Comparison of ENCODE assay signal across 21 cellular contexts in genomic region chr13:28392428-28392827, GRCh38.
A peak's percentile ranks its signal among the peaks of the same experiment; 100 is the strongest.
DNase-seq lines count a peak whose midpoint lies in the region; ATAC-seq and TF ChIP-seq lines count a peak whose summit lies in the region.
"Had no signal": no experiment of that assay in that cellular context is flagged by ENCODE, and none has a peak within 500 bp of the region (broad histone marks: within the 10 kb centered on the region; RNA-seq: fewer than 3 reads in every experiment).

No MANE protein-coding gene starts in this region.

- CTCF ChIA-PET in activated CD4-positive, alpha-beta T cell treated with anti-CD3 and anti-CD28 coated beads, Interleukin-2, amount 10 ng/mL, durations not matched to agents 7 days and 5 days (lab: Charles Lee) = interaction anchor here (0.6 kb wide), 1 partner anchor 17 kb away, joined by 3 read pairs; no protein-coding TSS in a partner anchor

- no peaks in the 10 kb centered on the region for H3K27me3 ChIP-seq in right atrium auricular region
- no peaks in the 10 kb centered on the region for H3K27me3 ChIP-seq in effector memory CD4-positive, alpha-beta T cell (replicated peaks; ENCODE audit: control insufficient read depth, insufficient read depth, low read length, poor library complexity, severe bottlenecking)
- H3K27me3 ChIP-seq: cardiac muscle cell had no signal

- peaks cover 23% of the 10 kb centered on the region for H3K27me3 Mint-ChIP-seq in endothelial cell (ENCODE audit: unreplicated experiment)
- H3K27me3 Mint-ChIP-seq in activated CD4-positive, alpha-beta T cell treated with anti-CD3 and anti-CD28 coated beads, Interleukin-2, amount 10 ng/mL, durations not matched to agents 7 days and 5 days = no peaks in the 10 kb centered on the region
- H3K27me3 Mint-ChIP-seq in T-helper 2 cell treated with Interferon-gamma antibody and Interleukin-4, amounts not matched to agents 5 μg/mL and 100 μg/mL, for 36 hours (ENCODE audit: low read depth) = no peaks in the 10 kb centered on the region
- H3K27me3 Mint-ChIP-seq: activated CD4-positive, alpha-beta T cell treated with anti-CD3 and anti-CD28 coated beads for 36 hours had no signal

- TF ChIP-seq CTCF in right atrium auricular region (IDR thresholded peaks at IDR 0.05) (no peak), endothelial cell (IDR thresholded peaks at IDR 0.05; ENCODE audit: unreplicated experiment) (no peak)

- H3K27ac ChIP-seq in right atrium auricular region = peak overlapping the region in 1 of 2 donors; percentile 3
- no peak overlapping the region for H3K27ac ChIP-seq in effector memory CD4-positive, alpha-beta T cell (ENCODE audit: insufficient read depth, low read length, poor library complexity, severe bottlenecking)
- H3K27ac ChIP-seq: C4-2B, cardiac muscle cell, prostate gland had no signal

- peak; percentile 43 for ATAC-seq in Right ventricle myocardium superior (ENCODE audit: poor library complexity)
- ATAC-seq: activated CD4-positive, alpha-beta T cell treated with anti-CD3 and anti-CD28 coated beads for 36 hours; T-helper 17 cell had no signal

- H3K9me3 ChIP-seq in right atrium auricular region = no peaks in the 10 kb centered on the region
- no peaks in the 10 kb centered on the region for H3K9me3 ChIP-seq in effector memory CD4-positive, alpha-beta T cell (ENCODE audit: control insufficient read depth, low read length)
- H3K9me3 ChIP-seq: prostate gland had no signal

- H3K4me3 ChIP-seq in right atrium auricular region = no peak overlapping the region
- no peak overlapping the region for H3K4me3 ChIP-seq in effector memory CD4-positive, alpha-beta T cell (ENCODE audit: insufficient read depth, low read depth, low read length, poor library complexity, severe bottlenecking)
- H3K4me3 ChIP-seq: cardiac muscle cell, prostate gland had no signal

- H3K4me3 Mint-ChIP-seq in endothelial cell (ENCODE audit: unreplicated experiment) = peak overlapping the region; percentile 53
- no peak overlapping the region for H3K4me3 Mint-ChIP-seq in activated CD4-positive, alpha-beta T cell treated with anti-CD3 and anti-CD28 coated beads, Interleukin-2, amount 10 ng/mL, durations not matched to agents 7 days and 5 days
- no peak overlapping the region for H3K4me3 Mint-ChIP-seq in T-helper 2 cell treated with Interferon-gamma antibody and Interleukin-4, amounts not matched to agents 5 μg/mL and 100 μg/mL, for 36 hours
- H3K4me3 Mint-ChIP-seq: activated CD4-positive, alpha-beta T cell treated with anti-CD3 and anti-CD28 coated beads for 36 hours; neural crest cell; T-helper 17 cell had no signal

- H3K4me1 Mint-ChIP-seq in endothelial cell (ENCODE audit: unreplicated experiment) = peaks cover 89% of the 10 kb centered on the region
- H3K4me1 Mint-ChIP-seq in activated CD4-positive, alpha-beta T cell treated with anti-CD3 and anti-CD28 coated beads, Interleukin-2, amount 10 ng/mL, durations not matched to agents 7 days and 5 days = peaks cover 2% of the 10 kb centered on the region
- no peaks in the 10 kb centered on the region for H3K4me1 Mint-ChIP-seq in T-helper 2 cell treated with Interferon-gamma antibody and Interleukin-4, amounts not matched to agents 5 μg/mL and 100 μg/mL, for 36 hours (ENCODE audit: low read depth)
- H3K4me1 Mint-ChIP-seq: activated CD4-positive, alpha-beta T cell treated with anti-CD3 and anti-CD28 coated beads for 36 hours; neural crest cell; T-helper 17 cell had no signal

- H3K27ac Mint-ChIP-seq in endothelial cell (ENCODE audit: unreplicated experiment) = peak overlapping the region; percentile 96
- H3K27ac Mint-ChIP-seq in activated CD4-positive, alpha-beta T cell treated with anti-CD3 and anti-CD28 coated beads, Interleukin-2, amount 10 ng/mL, durations not matched to agents 7 days and 5 days = no peak overlapping the region
- no peak overlapping the region for H3K27ac Mint-ChIP-seq in T-helper 2 cell treated with Interferon-gamma antibody and Interleukin-4, amounts not matched to agents 5 μg/mL and 100 μg/mL, for 36 hours
- H3K27ac Mint-ChIP-seq: activated CD4-positive, alpha-beta T cell treated with anti-CD3 and anti-CD28 coated beads for 36 hours; T-helper 17 cell had no signal

- POLR2A ChIA-PET in activated CD4-positive, alpha-beta T cell treated with anti-CD3 and anti-CD28 coated beads, Interleukin-2, amount 10 ng/mL, durations not matched to agents 7 days and 5 days (lab: Charles Lee) = no interaction called here

- no peaks in the 10 kb centered on the region for H3K36me3 ChIP-seq in right atrium auricular region
- no peaks in the 10 kb centered on the region for H3K36me3 ChIP-seq in effector memory CD4-positive, alpha-beta T cell (ENCODE audit: control insufficient read depth, insufficient read depth, low read length)
- H3K36me3 ChIP-seq: cardiac muscle cell, prostate gland had no signal

- H3K36me3 Mint-ChIP-seq in endothelial cell (ENCODE audit: low read depth, unreplicated experiment) = peaks cover 75% of the 10 kb centered on the region
- no peaks in the 10 kb centered on the region for H3K36me3 Mint-ChIP-seq in activated CD4-positive, alpha-beta T cell treated with anti-CD3 and anti-CD28 coated beads, Interleukin-2, amount 10 ng/mL, durations not matched to agents 7 days and 5 days (ENCODE audit: low read depth)
- H3K36me3 Mint-ChIP-seq in T-helper 2 cell treated with Interferon-gamma antibody and Interleukin-4, amounts not matched to agents 5 μg/mL and 100 μg/mL, for 36 hours (ENCODE audit: low read depth) = no peaks in the 10 kb centered on the region

- DNase-seq in Right ventricle myocardium superior = no peak
- DNase-seq in right atrium auricular region (ENCODE audit: low spot score) = no peak
- DNase-seq in endothelial cell (ENCODE audit: low spot score) = no peak
- DNase-seq in lung microvascular endothelial cell (ENCODE audit: low read depth in 2 of 2) = peak; percentile 87
- no peak for DNase-seq in effector memory CD4-positive, alpha-beta T cell
- DNase-seq in activated CD4-positive, alpha-beta T cell treated with anti-CD3 and anti-CD28 coated beads, Interleukin-2, amount 10 ng/mL, durations not matched to agents 7 days and 5 days = no peak
- no peak for DNase-seq in T-helper 2 cell treated with Interferon-gamma antibody and Interleukin-4, amounts not matched to agents 5 μg/mL and 100 μg/mL, for 36 hours (ENCODE audit: low spot score)
- DNase-seq in NCI-H226 = no peak
- DNase-seq: activated CD4-positive, alpha-beta T cell treated with anti-CD3 and anti-CD28 coated beads for 36 hours; effector CD8-positive, alpha-beta T cell; GDM1; NCI-H1417 treated with DMSO at 0.1 percent for 48 hours; NCI-H774; OCI-M1; SHP77 treated with DMSO at 0.1 percent for 48 hours; stimulated activated CD8-positive, alpha-beta memory T cell treated with anti-CD3 and anti-CD28 coated beads, Interleukin-4, amount 100 ng/mL, for 48 hours; T-helper 17 cell had no signal

- intact Hi-C loops in Right ventricle myocardium superior (cut with DNase I) = no loop called here

- no peaks in the 10 kb centered on the region for H3K9me3 Mint-ChIP-seq in endothelial cell (ENCODE audit: unreplicated experiment)
- no peaks in the 10 kb centered on the region for H3K9me3 Mint-ChIP-seq in activated CD4-positive, alpha-beta T cell treated with anti-CD3 and anti-CD28 coated beads, Interleukin-2, amount 10 ng/mL, durations not matched to agents 7 days and 5 days
- H3K9me3 Mint-ChIP-seq in T-helper 2 cell treated with Interferon-gamma antibody and Interleukin-4, amounts not matched to agents 5 μg/mL and 100 μg/mL, for 36 hours = no peaks in the 10 kb centered on the region
- H3K9me3 Mint-ChIP-seq: neural crest cell had no signal

- H3K4me1 ChIP-seq in right atrium auricular region = peaks cover 0 to 31% of the 10 kb centered on the region in 2 donors
- H3K4me1 ChIP-seq in effector memory CD4-positive, alpha-beta T cell (ENCODE audit: control insufficient read depth, insufficient read depth, low read length, poor library complexity, severe bottlenecking) = no peaks in the 10 kb centered on the region
- H3K4me1 ChIP-seq: prostate gland had no signal

Comparison
In these comparisons a context has a peak if more than half of its experiments do, and no peak if none do; other contexts are left out.
1. DNase-seq: peak in lung microvascular endothelial cell (2 of 2); none in Right ventricle myocardium superior (single experiment), right atrium auricular region (single experiment), endothelial cell (single experiment), effector memory CD4-positive, alpha-beta T cell (0 of 3), activated CD4-positive, alpha-beta T cell treated with anti-CD3 and anti-CD28 coated beads, Interleukin-2, amount 10 ng/mL, durations not matched to agents 7 days and 5 days (single experiment), T-helper 2 cell treated with Interferon-gamma antibody and Interleukin-4, amounts not matched to agents 5 μg/mL and 100 μg/mL, for 36 hours (single experiment) and NCI-H226 (single experiment).